ENCODE assay signal across 1 cellular context in genomic region chr16:73176577-73177013, GRCh38.
TF ChIP-seq lines count a peak whose summit lies in the region.

No MANE protein-coding gene starts in this region.

TF ChIP-seq in GM23338, 12 proteins besides CTCF, POLR2A, EP300 and RAD21 (continued from another document):
- no peak for TF ChIP-seq EZH2 (IDR thresholded peaks at IDR 0.05; ENCODE audit: low read depth, unreplicated experiment)
- TF ChIP-seq CREB1 (CRISPR knock-in tag; IDR thresholded peaks at IDR 0.05; ENCODE audit: low read depth): no peak
- no peak for TF ChIP-seq ZNF462 (CRISPR knock-in tag; IDR thresholded peaks at IDR 0.05)
- TF ChIP-seq NANOG (IDR thresholded peaks at IDR 0.05; ENCODE audit: borderline replicate concordance): no peak
